ENCODE assay signal across 25 cellular contexts in genomic region chr15:58465866-58466517, GRCh38. TPM values are rescaled to one million over a fixed set of nuclear protein-coding genes. Genes with fewer than 3 reads are reported as not detected.
DNase-seq lines count a peak whose midpoint lies in the region; ATAC-seq and TF ChIP-seq lines count a peak whose summit lies in the region.
"Had no signal": no experiment of that assay in that cellular context is flagged by ENCODE, and none has a peak within 500 bp of the region (broad histone marks: within the 10 kb centered on the region; RNA-seq: fewer than 3 reads in every experiment).

No MANE protein-coding gene starts in this region.

- CTCF ChIA-PET in activated CD8-positive, alpha-beta T cell treated with anti-CD3 and anti-CD28 coated beads for 36 hours (lab: Charles Lee) = interaction anchor here (0.9 kb wide), 1 partner anchor 12 kb away, joined by 3 read pairs; no protein-coding TSS in a partner anchor
- CTCF ChIA-PET in activated CD8-positive, alpha-beta T cell treated with anti-CD3 and anti-CD28 coated beads, Interleukin-2, amount 10 ng/mL, durations not matched to agents 7 days and 5 days (lab: Charles Lee) = interaction anchor here (1.6 kb wide), 1 partner anchor 11 kb away, joined by 4 read pairs; no protein-coding TSS in a partner anchor

- no peaks in the 10 kb centered on the region for H3K79me2 ChIP-seq in KMS-11 (ENCODE audit: insufficient read depth, low read depth)

- no peak for TF ChIP-seq POLR2A in adrenal gland (IDR thresholded peaks at IDR 0.05)

- no peak for DNase-seq in activated CD8-positive, alpha-beta T cell treated with anti-CD3 and anti-CD28 coated beads for 36 hours
- DNase-seq in activated CD8-positive, alpha-beta T cell treated with anti-CD3 and anti-CD28 coated beads, Interleukin-2, amount 10 ng/mL, durations not matched to agents 7 days and 5 days = no peak
- peak; percentile 47 for DNase-seq in fibroblast of peridontal ligament (ENCODE audit: extremely low read depth)
- no peak for DNase-seq in stimulated activated naive CD8-positive, alpha-beta T cell treated with anti-CD3 and anti-CD28 coated beads, Interleukin-15, Interleukin-2, amounts not matched to agents 100 U/mL and 50 U/mL, for 24 hours
- no peak for DNase-seq in adrenal gland
- DNase-seq in kidney glomerular epithelial cell (lab: John Stamatoyannopoulos, UW) = no peak
- DNase-seq: activated CD4-positive, alpha-beta T cell treated with anti-CD3 and anti-CD28 coated beads, Interleukin-2, amount 50 U/mL, for 1 hour; colonic mucosa; DMS53; endodermal cell; hypothalamus; islet precursor cell; NCI-H1092; NCI-H524; small intestine; stimulated activated CD4-positive, alpha-beta T cell treated with anti-CD3 and anti-CD28 coated beads, Interleukin-4, amount 100 ng/mL, for 1 hour; substantia nigra; SW 1271; uterus had no signal

- ATAC-seq in activated CD8-positive, alpha-beta T cell treated with anti-CD3 and anti-CD28 coated beads for 36 hours = peak; percentile 45
- no peak for ATAC-seq in activated CD8-positive, alpha-beta T cell treated with anti-CD3 and anti-CD28 coated beads, Interleukin-2, amount 10 ng/mL, durations not matched to agents 7 days and 5 days
- peak; percentile 65 for ATAC-seq in stimulated activated naive CD8-positive, alpha-beta T cell treated with anti-CD3 and anti-CD28 coated beads, Interleukin-15, Interleukin-2, amounts not matched to agents 100 U/mL and 50 U/mL, for 24 hours
- ATAC-seq in HG03521 (IDR thresholded peaks at IDR 0.05; ENCODE audit: unreplicated experiment) = no peak
- ATAC-seq: natural killer cell treated with Interleukin-12 subunit alpha and Interleukin-12 subunit beta and Interleukin-15 and Interleukin-18, amount 100 ng/mL, for 72 hours had no signal

- H3K27ac ChIP-seq in KMS-11 = peak overlapping the region; percentile 74
- H3K27ac ChIP-seq in adrenal gland = no peak overlapping the region
- H3K27ac ChIP-seq: colonic mucosa, uterus had no signal

- H3K4me3 ChIP-seq in KMS-11 (IDR thresholded peaks at IDR 0.05; ENCODE audit: insufficient read depth, low read depth, low read length) (no peak overlapping the region), adrenal gland (no peak overlapping the region)
- H3K4me3 ChIP-seq: colonic mucosa, uterus had no signal

- H3K4me1 Mint-ChIP-seq in activated CD8-positive, alpha-beta T cell treated with anti-CD3 and anti-CD28 coated beads for 36 hours (ENCODE audit: low read depth) = peaks cover 66% of the 10 kb centered on the region
- H3K4me1 Mint-ChIP-seq in activated CD8-positive, alpha-beta T cell treated with anti-CD3 and anti-CD28 coated beads, Interleukin-2, amount 10 ng/mL, durations not matched to agents 7 days and 5 days (ENCODE audit: low read depth) = peaks cover 65% of the 10 kb centered on the region

- intact Hi-C loops in activated CD8-positive, alpha-beta T cell treated with anti-CD3 and anti-CD28 coated beads for 36 hours (cut with micrococcal nuclease) = no loop called here
- intact Hi-C loops in adrenal gland (cut with DNase I) = no loop called here

- no peaks in the 10 kb centered on the region for H3K9me3 ChIP-seq in adrenal gland (replicated peaks in 1 of 3)
- H3K9me3 ChIP-seq: colonic mucosa, uterus had no signal

- H3K27me3 Mint-ChIP-seq in activated CD8-positive, alpha-beta T cell treated with anti-CD3 and anti-CD28 coated beads for 36 hours = no peaks in the 10 kb centered on the region
- no peaks in the 10 kb centered on the region for H3K27me3 Mint-ChIP-seq in activated CD8-positive, alpha-beta T cell treated with anti-CD3 and anti-CD28 coated beads, Interleukin-2, amount 10 ng/mL, durations not matched to agents 7 days and 5 days (ENCODE audit: low read depth)
- H3K27me3 Mint-ChIP-seq: natural killer cell treated with Interleukin-12 subunit alpha and Interleukin-12 subunit beta and Interleukin-15 and Interleukin-18, amount 100 ng/mL, for 72 hours had no signal

- no peaks in the 10 kb centered on the region for H3K36me3 ChIP-seq in KMS-11 (ENCODE audit: insufficient read depth)
- no peaks in the 10 kb centered on the region for H3K36me3 ChIP-seq in adrenal gland (replicated peaks in 1 of 2)
- H3K36me3 ChIP-seq: colonic mucosa, uterus had no signal

- H3K4me1 ChIP-seq in KMS-11 (ENCODE audit: low read depth, poor library complexity, severe bottlenecking) = peaks cover 97% of the 10 kb centered on the region
- H3K4me1 ChIP-seq in adrenal gland (replicated peaks in 1 of 2) = no peaks in the 10 kb centered on the region
- H3K4me1 ChIP-seq: colonic mucosa, uterus had no signal

- no peak overlapping the region for H3K9ac ChIP-seq in KMS-11

- WGBS in adrenal gland, 4 donors = 89 to 93% (median 91%) methylated on average over 7 of the region's 7 CpGs

- no peak for TF ChIP-seq CTCF in activated CD8-positive, alpha-beta T cell treated with anti-CD3 and anti-CD28 coated beads for 36 hours (IDR thresholded peaks at IDR 0.05)
- TF ChIP-seq CTCF in KMS-11 (conservative IDR thresholded peaks at IDR 0.05; ENCODE audit: low read depth, low read length) (no peak), adrenal gland (IDR thresholded peaks at IDR 0.05) (no peak)

- no peak overlapping the region for H2AFZ ChIP-seq in KMS-11 (ENCODE audit: low read depth)

- no peaks in the 10 kb centered on the region for H4K20me1 ChIP-seq in KMS-11 (ENCODE audit: insufficient read depth)

- no peaks in the 10 kb centered on the region for H3K9me3 Mint-ChIP-seq in activated CD8-positive, alpha-beta T cell treated with anti-CD3 and anti-CD28 coated beads for 36 hours
- H3K9me3 Mint-ChIP-seq in activated CD8-positive, alpha-beta T cell treated with anti-CD3 and anti-CD28 coated beads, Interleukin-2, amount 10 ng/mL, durations not matched to agents 7 days and 5 days (ENCODE audit: insufficient read depth) = peaks cover 4% of the 10 kb centered on the region
- H3K9me3 Mint-ChIP-seq: endodermal cell; natural killer cell treated with Interleukin-12 subunit alpha and Interleukin-12 subunit beta and Interleukin-15 and Interleukin-18, amount 100 ng/mL, for 72 hours had no signal

- H3K27me3 ChIP-seq in KMS-11 (ENCODE audit: insufficient read depth, low read depth) (no peaks in the 10 kb centered on the region), adrenal gland (no peaks in the 10 kb centered on the region)
- H3K27me3 ChIP-seq: colonic mucosa, uterus had no signal

- H3K4me2 ChIP-seq in KMS-11 = peak overlapping the region; percentile 86

- H3K36me3 Mint-ChIP-seq in activated CD8-positive, alpha-beta T cell treated with anti-CD3 and anti-CD28 coated beads for 36 hours (ENCODE audit: low read depth) = no peaks in the 10 kb centered on the region
- peaks cover 25% of the 10 kb centered on the region for H3K36me3 Mint-ChIP-seq in activated CD8-positive, alpha-beta T cell treated with anti-CD3 and anti-CD28 coated beads, Interleukin-2, amount 10 ng/mL, durations not matched to agents 7 days and 5 days (ENCODE audit: low read depth)
- H3K36me3 Mint-ChIP-seq: activated naive CD4-positive, alpha-beta T cell treated with anti-CD3 and anti-CD28 coated beads, Interleukin-2, amount 50 U/mL, for 72 hours; CD14-positive monocyte; natural killer cell treated with Interleukin-12 subunit alpha and Interleukin-12 subunit beta and Interleukin-15 and Interleukin-18, amount 100 ng/mL, for 72 hours had no signal

- no peak overlapping the region for H3K4me3 Mint-ChIP-seq in activated CD8-positive, alpha-beta T cell treated with anti-CD3 and anti-CD28 coated beads for 36 hours
- H3K4me3 Mint-ChIP-seq in activated CD8-positive, alpha-beta T cell treated with anti-CD3 and anti-CD28 coated beads, Interleukin-2, amount 10 ng/mL, durations not matched to agents 7 days and 5 days = no peak overlapping the region
- H3K4me3 Mint-ChIP-seq: CD14-positive monocyte; endodermal cell; natural killer cell treated with Interleukin-12 subunit alpha and Interleukin-12 subunit beta and Interleukin-15 and Interleukin-18, amount 100 ng/mL, for 72 hours had no signal

- POLR2A ChIA-PET in activated CD8-positive, alpha-beta T cell treated with anti-CD3 and anti-CD28 coated beads for 36 hours (lab: Charles Lee) = interaction anchor here (0.7 kb wide), 1 partner anchor 468 kb away, joined by 3 read pairs; no protein-coding TSS in a partner anchor
- POLR2A ChIA-PET in activated CD8-positive, alpha-beta T cell treated with anti-CD3 and anti-CD28 coated beads, Interleukin-2, amount 10 ng/mL, durations not matched to agents 7 days and 5 days (lab: Charles Lee) = no interaction called here

- peak overlapping the region; percentile 51 for H3K27ac Mint-ChIP-seq in activated CD8-positive, alpha-beta T cell treated with anti-CD3 and anti-CD28 coated beads for 36 hours
- H3K27ac Mint-ChIP-seq in activated CD8-positive, alpha-beta T cell treated with anti-CD3 and anti-CD28 coated beads, Interleukin-2, amount 10 ng/mL, durations not matched to agents 7 days and 5 days = no peak overlapping the region
- H3K27ac Mint-ChIP-seq: activated naive CD4-positive, alpha-beta T cell treated with anti-CD3 and anti-CD28 coated beads, Interleukin-2, amount 50 U/mL, for 72 hours; endodermal cell had no signal

RNA-seq across cellular contexts. Expression of gene LIPC, which starts 34.2 kb away (rescaled TPM):
- 1 to 10 TPM; 1.0 to 1.2 TPM for total RNA-seq in activated CD8-positive, alpha-beta T cell treated with anti-CD3 and anti-CD28 coated beads for 36 hours
- total RNA-seq in activated CD8-positive, alpha-beta T cell treated with anti-CD3 and anti-CD28 coated beads, Interleukin-2, amount 10 ng/mL, durations not matched to agents 7 days and 5 days = 1 to 10 TPM; 4.1 to 4.4 TPM
- 1 to 10 TPM in 1 of 8 donors, under 1 TPM in 4, not detected in 3; 0.11 to 1.0 (median 0.18) TPM for total RNA-seq in adrenal gland
- under 1 TPM in 2 of 3 donors, not detected in 1; 0.24 to 0.48 TPM for polyA plus RNA-seq in adrenal gland
- total RNA-seq: endodermal cell, mesenteric fat pad had no signal

Comparison
In these comparisons a context has a peak if more than half of its experiments do, and no peak if none do; other contexts are left out.
1. ATAC-seq: peak in activated CD8-positive, alpha-beta T cell treated with anti-CD3 and anti-CD28 coated beads for 36 hours (single experiment) and stimulated activated naive CD8-positive, alpha-beta T cell treated with anti-CD3 and anti-CD28 coated beads, Interleukin-15, Interleukin-2, amounts not matched to agents 100 U/mL and 50 U/mL, for 24 hours (single experiment); none in activated CD8-positive, alpha-beta T cell treated with anti-CD3 and anti-CD28 coated beads, Interleukin-2, amount 10 ng/mL, durations not matched to agents 7 days and 5 days (single experiment) and HG03521 (single experiment).